11 cellular contexts compared by ENCODE assay signal in genomic region chrX:66030505-66031317, GRCh38. TPM values are rescaled to one million over a fixed set of nuclear protein-coding genes. Genes with fewer than 3 reads are reported as not detected.
A peak's percentile ranks its signal among the peaks of the same experiment; 100 is the strongest.
DNase-seq lines count a peak whose midpoint lies in the region; ATAC-seq, FAIRE-seq and TF ChIP-seq lines count a peak whose summit lies in the region.
"Had no signal": no experiment of that assay in that cellular context is flagged by ENCODE, and none has a peak within 500 bp of the region (broad histone marks: within the 10 kb centered on the region; RNA-seq: fewer than 3 reads in every experiment).

No MANE protein-coding gene starts in this region.

- FAIRE-seq in H1 (lab: Jason Lieb, UNC), result no peak

- H3K27me3 ChIP-seq in H1 (replicated peaks in 1 of 4; ENCODE audit: control insufficient read depth in 3 of 4, extremely low read depth in 1 of 4, insufficient read depth in 3 of 4, low read length in 3 of 4) (no peaks in the 10 kb centered on the region), osteoblast (ENCODE audit: insufficient read depth, low read length) (peaks cover 3% of the 10 kb centered on the region)

- peaks cover 0 to 11% of the 10 kb centered on the region in 2 experiments; a peak in 1 of 4 replicates for H3K9me3 ChIP-seq in H1 (ENCODE audit: insufficient read depth in 2 of 2, low read depth in 1 of 2, low read length in 1 of 2)
- no peaks in the 10 kb centered on the region for H3K9me3 ChIP-seq in osteoblast (ENCODE audit: low read depth, low read length)
- H3K9me3 ChIP-seq: BLaER1 had no signal

- POLR2A ChIA-PET in H1 (lab: Charles Lee; ENCODE audit: partially characterized antibody), result no interaction called here

- H3K4ac ChIP-seq in H1 (replicated peaks; ENCODE audit: insufficient read length, low read depth, low read length), result no peak overlapping the region

- no peak overlapping the region for H3K27ac ChIP-seq in H1 (ENCODE audit: low read depth, low read length)
- H3K27ac ChIP-seq in osteoblast (ENCODE audit: low read depth, low read length), result no peak overlapping the region
- H3K27ac ChIP-seq: BLaER1 had no signal

- H4K20me1 ChIP-seq in H1 (replicated peaks in 1 of 2; ENCODE audit: control insufficient read depth in 1 of 2, insufficient read depth in 2 of 2, low read length in 2 of 2), result no peaks in the 10 kb centered on the region
- no peaks in the 10 kb centered on the region for H4K20me1 ChIP-seq in osteoblast (ENCODE audit: insufficient read depth, low read length)
- H4K20me1 ChIP-seq: BLaER1 had no signal

- H3K23ac ChIP-seq in H1 (ENCODE audit: insufficient read length), result no peak overlapping the region

- no peaks in the 10 kb centered on the region for H3K79me1 ChIP-seq in H1 (ENCODE audit: low read depth, low read length)

- H2AK5ac ChIP-seq in H1 (ENCODE audit: low read depth, low read length), result no peak overlapping the region

- CTCF ChIA-PET in H1 (lab: Charles Lee; ENCODE audit: partially characterized antibody), result interaction anchor here (0.6 to 0.7 kb wide), 2 partner anchors 14 to 435 kb away, joined by 3 read pairs; no protein-coding TSS in a partner anchor

- 0 out of 2 replicates have a peak overlapping the region, but pooled peaks have one; percentile 84 for H4K8ac ChIP-seq in H1 (ENCODE audit: extremely low read depth, insufficient read depth, low read length)

- H3K79me2 ChIP-seq in H1 (ENCODE audit: control insufficient read depth in 1 of 2, insufficient read depth in 2 of 2, low read length in 2 of 2) (no peaks in the 10 kb centered on the region), osteoblast (ENCODE audit: insufficient read depth, low read length) (no peaks in the 10 kb centered on the region)

- H3K18ac ChIP-seq in H1 (ENCODE audit: extremely low read depth, low read length), result no peak overlapping the region

- no peak overlapping the region for H2BK12ac ChIP-seq in H1 (ENCODE audit: low read depth, low read length)

- no peak overlapping the region for H2BK15ac ChIP-seq in H1 (ENCODE audit: low read length)

- H3K14ac ChIP-seq in H1 (ENCODE audit: insufficient read length), result no peak overlapping the region

- no peak overlapping the region for H2BK120ac ChIP-seq in H1 (replicated peaks; ENCODE audit: low read depth, low read length)

- H3K4me3 ChIP-seq in H1 (ENCODE audit: extremely low read depth in 1 of 4, insufficient read depth in 2 of 4, low read depth in 3 of 4, low read length in 4 of 4) (no peak overlapping the region), osteoblast (ENCODE audit: insufficient read depth, low read length) (no peak overlapping the region)
- H3K4me3 ChIP-seq: BLaER1 had no signal

- peak in 2 of 3 experiments; percentile 36 to 63; a peak in 3 of 4 replicates for TF ChIP-seq CTCF in H1 (IDR thresholded peaks at IDR 0.05; ENCODE audit: control extremely low read depth in 1 of 3, insufficient read depth in 1 of 3, low read depth in 1 of 3, low read length in 3 of 3)
- peak; percentile 63 for TF ChIP-seq CTCF in osteoblast (IDR thresholded peaks at IDR 0.05; ENCODE audit: extremely low read depth, low read depth, low read length)

- H3K23me2 ChIP-seq in H1 (ENCODE audit: low read depth, low read length), result no peaks in the 10 kb centered on the region

- no peak overlapping the region for H3K56ac ChIP-seq in H1 (replicated peaks; ENCODE audit: insufficient read length, low read depth, low read length)

- H2BK20ac ChIP-seq in H1 (ENCODE audit: low read length), result no peak overlapping the region

- 48% methylated on average over 5 of the region's 7 CpGs; no CpG with 5 or more reads in 1 of the 2 experiments for WGBS in H1 (ENCODE audit: extremely low coverage in 1 of 2, insufficient coverage in 1 of 2, insufficient read length in 1 of 2, insufficient replicate concordance in 2 of 2, low coverage in 1 of 2, low lambda C conversion rate in 2 of 2, missing lambda C conversion rate in 1 of 2), 2 experiments

- H3K36me3 ChIP-seq in H1 (ENCODE audit: control insufficient read depth in 2 of 4, insufficient read depth in 4 of 4, low read length in 3 of 4) (no peaks in the 10 kb centered on the region), osteoblast (ENCODE audit: insufficient read depth, low read length) (no peaks in the 10 kb centered on the region)
- H3K36me3 ChIP-seq: BLaER1 had no signal

- ATAC-seq in GM21529 (IDR thresholded peaks at IDR 0.05; ENCODE audit: unreplicated experiment), result peak; percentile 88

- no peak overlapping the region for H4K5ac ChIP-seq in H1 (ENCODE audit: insufficient read length, low read depth, low read length)

- no peak overlapping the region for H3K9ac ChIP-seq in H1 (replicated peaks in 1 of 4; ENCODE audit: extremely low read depth in 1 of 4, low read depth in 3 of 4, low read length in 3 of 4)
- H3K9ac ChIP-seq: BLaER1 had no signal

- H4K91ac ChIP-seq in H1 (replicated peaks; ENCODE audit: insufficient read length, low read length), result no peak overlapping the region

- peak; percentile 38 to 43 for TF ChIP-seq RAD21 in H1 (IDR thresholded peaks at IDR 0.05 in 1 of 2, conservative IDR thresholded peaks at IDR 0.05 in 1 of 2; ENCODE audit: low read depth in 2 of 2, low read length in 2 of 2)

- TF ChIP-seq EP300 in H1 (IDR thresholded peaks at IDR 0.05; ENCODE audit: borderline replicate concordance in 1 of 2, low read depth in 2 of 2, low read length in 2 of 2), result no peak

- no peak overlapping the region for H2BK5ac ChIP-seq in H1 (ENCODE audit: low read depth, low read length)

- H2AFZ ChIP-seq in H1 (ENCODE audit: low read length) (no peak overlapping the region), osteoblast (ENCODE audit: low read length) (no peak overlapping the region)

- TF ChIP-seq POLR2A in H1 (IDR thresholded peaks at IDR 0.05; ENCODE audit: control extremely low read depth in 1 of 2, low read depth in 2 of 2, low read length in 2 of 2), result no peak

- peak; percentile 10 for DNase-seq in NCI-H2171 treated with DMSO at 0.1 percent for 48 hours (lab: John Stamatoyannopoulos, UW)
- DNase-seq in NCI-H2171 (lab: John Stamatoyannopoulos, UW), result no peak
- DNase-seq in NCI-H460 (ENCODE audit: extremely low read depth, low read depth), result peak; percentile 1
- peak in 1 of 2 experiments; percentile 43 for DNase-seq in H1 (ENCODE audit: low read depth in 1 of 2, low spot score in 2 of 2)
- peak; percentile 21 for DNase-seq in osteoblast (ENCODE audit: insufficient read length, low spot score, missing footprints)
- DNase-seq in DMS79 (lab: John Stamatoyannopoulos, UW), result no peak
- DNase-seq in RKO (ENCODE audit: low spot score), result no peak

- H3K4me2 ChIP-seq in H1 (ENCODE audit: insufficient read depth in 1 of 2, low read depth in 2 of 2, low read length in 2 of 2) (no peak overlapping the region), osteoblast (ENCODE audit: insufficient read depth, low read length) (no peak overlapping the region)
- H3K4me2 ChIP-seq: BLaER1 had no signal

- H3K4me1 ChIP-seq in H1 (replicated peaks in 1 of 4; ENCODE audit: control insufficient read depth in 3 of 4, insufficient read depth in 4 of 4, low read length in 3 of 4) (no peaks in the 10 kb centered on the region), osteoblast (ENCODE audit: insufficient read depth, low read length) (no peaks in the 10 kb centered on the region)
- H3K4me1 ChIP-seq: BLaER1 had no signal

TF ChIP-seq in H1, 55 proteins besides CTCF, POLR2A, EP300 and RAD21:
- TF ChIP-seq GTF2F1 (IDR thresholded peaks at IDR 0.05; ENCODE audit: borderline replicate concordance, low read depth, low read length) (no peak), CTBP2 (IDR thresholded peaks at IDR 0.05; ENCODE audit: borderline replicate concordance, insufficient read depth, insufficient read length, low read length) (no peak), CBX8 (IDR thresholded peaks at IDR 0.05; ENCODE audit: borderline replicate concordance, low read depth, low read length) (no peak), TEAD4 (IDR thresholded peaks at IDR 0.05; ENCODE audit: low read depth, low read length) (no peak), CBX5 (IDR thresholded peaks at IDR 0.05; ENCODE audit: low read depth, low read length) (no peak), SAP30 (IDR thresholded peaks at IDR 0.05; ENCODE audit: insufficient read depth, insufficient replicate concordance, low read length) (no peak), SIN3A (conservative IDR thresholded peaks at IDR 0.05 in 1 of 2, IDR thresholded peaks at IDR 0.05 in 1 of 2; ENCODE audit: low read depth in 1 of 2, low read length in 2 of 2) (no peak), KDM5A (IDR thresholded peaks at IDR 0.05; ENCODE audit: low read length) (no peak), YY1 (IDR thresholded peaks at IDR 0.05; ENCODE audit: low read depth, low read length) (no peak), ATF2 (IDR thresholded peaks at IDR 0.05; ENCODE audit: low read length) (no peak), KDM4A (IDR thresholded peaks at IDR 0.05; ENCODE audit: low read depth, low read length, severe bottlenecking) (no peak), ZNF274 (IDR thresholded peaks at IDR 0.05; ENCODE audit: borderline replicate concordance, extremely low read depth, low read length) (no peak)

RNA-seq across cellular contexts. Expression of gene VSIG4, which starts 9.2 kb away (rescaled TPM):
- not detected in 2 replicates for total RNA-seq in NCI-H460 (2014; rRNA removed; shearing (Covaris generic))
- not detected in 2 replicates for polyA plus RNA-seq in NCI-H460 (2014; cell fraction: nucleus; rRNA removed)
- not detected in 2 replicates for total RNA-seq in H1 (2021; fragmentation: NEBNext Ultra II Directional; extraction: Animal tissue kit (Norgen Biotek cat#: 25700))
- not detected in 2 replicates for polyA plus RNA-seq in H1 (2011; rRNA removed)
- not detected for polyA plus RNA-seq in H1 (2011; cell fraction: cytosol; rRNA removed)
- polyA plus RNA-seq in H1 (2011; cell fraction: nucleus; rRNA removed), result not detected
- not detected in 4 replicates for polyA plus RNA-seq in H1 (2012, experiment 1 of 2)
- polyA plus RNA-seq in H1 (2012, experiment 2 of 2), result not detected
- not detected for polyA plus RNA-seq in H1 (2013, experiment 1 of 2)
- not detected for polyA plus RNA-seq in H1 (2013, experiment 2 of 2)
- polyA minus RNA-seq in H1 (2011; rRNA and poly(A)+ RNA removed), result not detected in 2 replicates
- polyA minus RNA-seq in H1 (2011; cell fraction: cytosol; rRNA and poly(A)+ RNA removed), result not detected
- not detected for polyA minus RNA-seq in H1 (2011; cell fraction: nucleus; rRNA and poly(A)+ RNA removed)
- total RNA-seq in osteoblast, result 0.72 TPM in 1 of 2 replicates, not detected in the other
- total RNA-seq: activated CD8-positive, alpha-beta memory T cell treated with anti-CD3 and anti-CD28 coated beads for 36 hours; pulmonary artery endothelial cell had no signal

Comparison
In these comparisons a context has a peak if more than half of its experiments do, and no peak if none do; other contexts are left out.
1. DNase-seq: peak in NCI-H2171 treated with DMSO at 0.1 percent for 48 hours (single experiment), NCI-H460 (single experiment) and osteoblast (single experiment); none in NCI-H2171 (single experiment), DMS79 (single experiment) and RKO (single experiment).